ENCODE assay signal across 9 cellular contexts in the genomic region with DNA sequence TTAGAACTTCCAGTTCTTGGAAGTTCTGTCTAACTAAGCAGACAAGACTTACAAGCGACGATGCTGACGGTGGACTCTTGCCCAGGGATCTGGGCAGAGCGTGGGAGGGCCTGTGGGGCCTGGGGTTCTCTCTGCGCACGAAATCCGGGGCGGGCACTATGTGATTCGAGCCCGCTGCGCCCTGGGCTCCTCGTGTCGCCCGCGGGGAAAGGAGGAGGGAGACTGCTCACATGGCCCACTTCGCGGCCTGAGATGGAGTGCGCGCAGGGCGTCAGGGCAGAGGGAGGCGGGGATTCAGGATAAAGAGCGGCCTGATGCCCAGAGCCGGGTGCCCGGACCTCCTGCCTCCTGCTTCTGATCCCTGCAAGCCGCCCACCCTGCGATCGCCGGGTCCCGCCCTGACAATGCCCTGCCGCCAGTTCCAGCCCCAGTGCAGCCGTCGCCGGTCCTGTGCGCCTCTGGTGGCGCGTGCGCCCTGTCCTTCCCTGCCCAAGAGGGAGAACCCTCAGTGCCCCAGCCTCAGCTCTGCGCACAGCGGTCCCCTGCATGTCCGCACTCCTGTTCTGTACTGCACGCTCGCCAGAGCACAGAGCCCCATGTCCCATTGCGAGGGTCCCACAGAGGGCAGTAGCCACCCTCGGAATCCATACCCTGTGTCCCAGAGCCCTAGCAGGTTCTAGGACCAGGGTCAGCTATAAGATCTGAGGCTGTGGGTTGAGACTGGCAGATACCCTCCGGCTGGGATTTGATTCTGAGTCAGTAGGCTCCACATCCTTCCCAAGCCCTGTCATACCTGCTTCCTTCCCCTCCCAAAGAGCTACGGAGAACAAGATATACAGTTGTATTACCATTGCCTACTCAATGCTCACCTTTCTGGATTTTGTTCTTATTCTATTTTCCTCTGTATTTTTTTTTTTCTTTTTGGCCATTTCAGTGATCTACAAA.
DNase-seq lines count a peak whose midpoint lies in the region; ATAC-seq and TF ChIP-seq lines count a peak whose summit lies in the region.
"Had no signal": no experiment of that assay in that cellular context is flagged by ENCODE, and none has a peak within 500 bp of the region (broad histone marks: within the 10 kb centered on the region; RNA-seq: fewer than 3 reads in every experiment).

No MANE protein-coding gene starts in this region.

- H3K4me2 ChIP-seq in GM23338, result peak overlapping the region; percentile 83

- peaks cover 17% of the 10 kb centered on the region for H3K27me3 Mint-ChIP-seq in GM23338 (ENCODE audit: insufficient read depth, low read depth, poor library complexity)
- peaks cover 36% of the 10 kb centered on the region for H3K27me3 Mint-ChIP-seq in activated CD8-positive, alpha-beta T cell treated with anti-CD3 and anti-CD28 coated beads, Interleukin-2, amount 10 ng/mL, durations not matched to agents 7 days and 5 days (ENCODE audit: low read depth)

- H3K4me3 ChIP-seq in GM23338 (peak overlapping the region; percentile 60), fibroblast of pulmonary artery (replicated peaks; ENCODE audit: low read depth, low read length) (peak overlapping the region; percentile 35)

- POLR2A ChIA-PET in activated CD8-positive, alpha-beta T cell treated with anti-CD3 and anti-CD28 coated beads, Interleukin-2, amount 10 ng/mL, durations not matched to agents 7 days and 5 days (lab: Charles Lee), result no interaction called here

- peak overlapping the region; percentile 98 for H2AFZ ChIP-seq in GM23338

- peaks cover 7% of the 10 kb centered on the region for H3K4me1 Mint-ChIP-seq in GM23338
- peaks cover 11% of the 10 kb centered on the region for H3K4me1 Mint-ChIP-seq in activated CD8-positive, alpha-beta T cell treated with anti-CD3 and anti-CD28 coated beads, Interleukin-2, amount 10 ng/mL, durations not matched to agents 7 days and 5 days (ENCODE audit: low read depth)

- H3K36me3 Mint-ChIP-seq in GM23338 (ENCODE audit: low read depth), result no peaks in the 10 kb centered on the region
- no peaks in the 10 kb centered on the region for H3K36me3 Mint-ChIP-seq in activated CD8-positive, alpha-beta T cell treated with anti-CD3 and anti-CD28 coated beads, Interleukin-2, amount 10 ng/mL, durations not matched to agents 7 days and 5 days (ENCODE audit: low read depth)

- ATAC-seq in GM23338 (peak; percentile 98), GM19035 (IDR thresholded peaks at IDR 0.05; ENCODE audit: unreplicated experiment) (no peak)
- ATAC-seq in activated CD8-positive, alpha-beta T cell treated with anti-CD3 and anti-CD28 coated beads, Interleukin-2, amount 10 ng/mL, durations not matched to agents 7 days and 5 days, result peak; percentile 80

- H3K27ac ChIP-seq in GM23338 (ENCODE audit: low read depth), result no peak overlapping the region
- H3K27ac ChIP-seq: epithelial cell of prostate had no signal

- H3K36me3 ChIP-seq in GM23338 (ENCODE audit: insufficient read depth), result no peaks in the 10 kb centered on the region

- no peaks in the 10 kb centered on the region for H3K9me3 Mint-ChIP-seq in GM23338
- no peaks in the 10 kb centered on the region for H3K9me3 Mint-ChIP-seq in activated CD8-positive, alpha-beta T cell treated with anti-CD3 and anti-CD28 coated beads, Interleukin-2, amount 10 ng/mL, durations not matched to agents 7 days and 5 days (ENCODE audit: insufficient read depth)

- peak; percentile 81 for DNase-seq in GM23338 (ENCODE audit: low spot score)
- peak; percentile 22 for DNase-seq in activated CD8-positive, alpha-beta T cell treated with anti-CD3 and anti-CD28 coated beads, Interleukin-2, amount 10 ng/mL, durations not matched to agents 7 days and 5 days
- DNase-seq in fibroblast of pulmonary artery (ENCODE audit: low read depth), result peak; percentile 53
- DNase-seq in posterior cingulate gyrus, result peak in 8 of 10 donors; percentile 26 to 90 (median 52)
- no peak for DNase-seq in DMS79 treated with DMSO at 0.1 percent for 48 hours (lab: John Stamatoyannopoulos, UW)
- no peak for DNase-seq in NCI-H1694 (lab: John Stamatoyannopoulos, UW)
- DNase-seq in DMS114 treated with DMSO at 0.1 percent for 48 hours (lab: John Stamatoyannopoulos, UW; ENCODE audit: unreplicated experiment), result no peak

- H3K4me1 ChIP-seq in GM23338 (ENCODE audit: insufficient read depth), result peaks cover 5% of the 10 kb centered on the region; the same call in 1 of the 2 replicates

- H3F3A ChIP-seq in GM23338 (replicated peaks; ENCODE audit: low read depth), result no peaks in the 10 kb centered on the region

- H4K20me1 ChIP-seq in GM23338 (replicated peaks; ENCODE audit: insufficient read depth), result no peaks in the 10 kb centered on the region

- CTCF ChIA-PET in activated CD8-positive, alpha-beta T cell treated with anti-CD3 and anti-CD28 coated beads, Interleukin-2, amount 10 ng/mL, durations not matched to agents 7 days and 5 days (lab: Charles Lee), result interaction anchor here (0.7 to 1.5 kb wide), 6 partner anchors 22 to 211 kb away, joined by 3 to 4 read pairs (median 3); no protein-coding TSS in a partner anchor

- H3K4me3 Mint-ChIP-seq in GM23338, result peak overlapping the region; percentile 78
- H3K4me3 Mint-ChIP-seq in activated CD8-positive, alpha-beta T cell treated with anti-CD3 and anti-CD28 coated beads, Interleukin-2, amount 10 ng/mL, durations not matched to agents 7 days and 5 days, result peak overlapping the region; percentile 26

- peak; percentile 47 to 61 for TF ChIP-seq CTCF in GM23338 (conservative IDR thresholded peaks at IDR 0.05; ENCODE audit: low read depth in 2 of 2)
- TF ChIP-seq CTCF in fibroblast of pulmonary artery (IDR thresholded peaks at IDR 0.05; ENCODE audit: low read length, missing control alignments), result no peak

- H3K79me2 ChIP-seq in GM23338 (replicated peaks; ENCODE audit: insufficient read depth), result no peaks in the 10 kb centered on the region

- no peaks in the 10 kb centered on the region for H3K9me2 ChIP-seq in GM23338 (ENCODE audit: insufficient read depth)

- H3K27me3 ChIP-seq in GM23338 (ENCODE audit: insufficient read depth), result peaks cover 29% of the 10 kb centered on the region

- H3K27ac Mint-ChIP-seq in GM23338, result no peak overlapping the region
- no peak overlapping the region for H3K27ac Mint-ChIP-seq in activated CD8-positive, alpha-beta T cell treated with anti-CD3 and anti-CD28 coated beads, Interleukin-2, amount 10 ng/mL, durations not matched to agents 7 days and 5 days

- intact Hi-C loops in posterior cingulate gyrus (cut with DNase I), result loop anchor here (1.0 kb wide), 1 partner anchor 49 kb away; no protein-coding TSS in a partner anchor

TF ChIP-seq in GM23338, 12 proteins besides CTCF, POLR2A, EP300 and RAD21 (continues in another document):
- TF ChIP-seq JUNB (IDR thresholded peaks at IDR 0.05; ENCODE audit: unreplicated experiment) (no peak), EZH2 (IDR thresholded peaks at IDR 0.05; ENCODE audit: low read depth, unreplicated experiment) (no peak), POLR2AphosphoS5 (IDR thresholded peaks at IDR 0.05; ENCODE audit: low read depth) (peak; percentile 23; the same call in 1 of the 2 replicates), NANOG (IDR thresholded peaks at IDR 0.05; ENCODE audit: borderline replicate concordance) (no peak)
- TF ChIP-seq, protein P1, sequence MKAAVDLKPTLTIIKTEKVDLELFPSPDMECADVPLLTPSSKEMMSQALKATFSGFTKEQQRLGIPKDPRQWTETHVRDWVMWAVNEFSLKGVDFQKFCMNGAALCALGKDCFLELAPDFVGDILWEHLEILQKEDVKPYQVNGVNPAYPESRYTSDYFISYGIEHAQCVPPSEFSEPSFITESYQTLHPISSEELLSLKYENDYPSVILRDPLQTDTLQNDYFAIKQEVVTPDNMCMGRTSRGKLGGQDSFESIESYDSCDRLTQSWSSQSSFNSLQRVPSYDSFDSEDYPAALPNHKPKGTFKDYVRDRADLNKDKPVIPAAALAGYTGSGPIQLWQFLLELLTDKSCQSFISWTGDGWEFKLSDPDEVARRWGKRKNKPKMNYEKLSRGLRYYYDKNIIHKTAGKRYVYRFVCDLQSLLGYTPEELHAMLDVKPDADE (IDR thresholded peaks at IDR 0.05), result no peak

Comparison
In these comparisons a context has a peak if more than half of its experiments do, and no peak if none do; other contexts are left out.
1. DNase-seq: peak in GM23338 (single experiment), activated CD8-positive, alpha-beta T cell treated with anti-CD3 and anti-CD28 coated beads, Interleukin-2, amount 10 ng/mL, durations not matched to agents 7 days and 5 days (single experiment), fibroblast of pulmonary artery (single experiment) and posterior cingulate gyrus (8 of 10); none in DMS79 treated with DMSO at 0.1 percent for 48 hours (single experiment), NCI-H1694 (single experiment) and DMS114 treated with DMSO at 0.1 percent for 48 hours (single experiment).